8 cellular contexts compared by ENCODE assay signal in the genomic region with DNA sequence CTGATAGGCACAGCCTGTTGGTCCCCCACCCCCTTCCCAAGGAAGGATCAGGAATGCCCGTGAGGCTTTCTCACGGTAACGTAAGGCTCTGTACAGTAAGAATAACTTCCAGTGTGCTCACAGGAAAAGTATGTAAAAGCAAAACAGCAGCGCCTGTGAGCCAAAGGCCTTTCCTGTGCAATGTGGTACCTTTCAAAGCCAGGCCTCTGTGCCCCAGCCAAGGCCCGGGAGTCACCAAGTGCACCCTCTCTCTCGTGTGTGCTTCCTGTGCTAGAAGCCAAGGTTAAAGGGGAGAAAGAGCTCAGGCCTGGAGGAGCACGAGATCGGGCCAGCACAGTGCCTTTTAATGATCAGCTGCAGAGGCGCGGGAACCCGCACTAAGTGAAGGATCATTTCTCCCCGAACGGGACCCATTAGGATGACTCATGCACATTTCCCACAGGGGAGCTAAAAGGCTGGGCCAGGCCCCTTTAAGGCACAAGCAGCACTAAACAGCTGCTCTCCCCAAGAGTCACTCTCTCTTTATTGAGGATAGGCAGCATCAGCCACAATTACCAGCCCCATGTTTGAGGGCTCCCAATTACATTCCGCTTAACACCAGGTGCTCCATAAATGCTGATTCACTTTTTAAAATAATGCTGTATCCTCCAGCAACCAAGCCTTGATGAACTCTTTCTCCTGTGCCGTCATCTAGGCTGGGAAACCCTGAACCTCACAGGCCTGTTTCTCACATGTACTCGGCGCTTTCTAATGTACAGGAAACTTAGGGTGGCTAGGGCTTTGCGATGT. TPM values are rescaled to one million over a fixed set of nuclear protein-coding genes. Genes with fewer than 3 reads are reported as not detected.
DNase-seq lines count a peak whose midpoint lies in the region; ATAC-seq and TF ChIP-seq lines count a peak whose summit lies in the region.

No MANE protein-coding gene starts in this region.

- DNase-seq in Caki2 (ENCODE audit: low read depth) (peak; percentile 73), NB4 (ENCODE audit: low read depth) (peak; percentile 72), brain pericyte (ENCODE audit: low read depth, low spot score) (peak; percentile 76), lower lobe of right lung (no peak)
- no peak for DNase-seq in activated CD4-positive, alpha-beta T cell treated with anti-CD3 and anti-CD28 coated beads, Interleukin-2, amount 50 U/mL, for 4 hours
- no peak for DNase-seq in activated CD8-positive, alpha-beta memory T cell treated with anti-CD3 and anti-CD28 coated beads, Interleukin-2, amount 50 U/mL, for 4 hours

- H3K9me3 Mint-ChIP-seq in activated T-helper 17 cell treated with anti-CD3 and anti-CD28 coated beads, Interleukin-2, amount 50 U/mL, for 72 hours = no peaks in the 10 kb centered on the region

- peak; percentile 27 for ATAC-seq in lower lobe of right lung
- no peak for ATAC-seq in HG02973 (IDR thresholded peaks at IDR 0.05; ENCODE audit: unreplicated experiment)
- ATAC-seq in activated T-helper 17 cell treated with anti-CD3 and anti-CD28 coated beads, Interleukin-2, amount 50 U/mL, for 72 hours (replicated peaks) = no peak

- H3K27me3 ChIP-seq in lower lobe of right lung (ENCODE audit: low read depth) = no peaks in the 10 kb centered on the region

- peaks cover 68% of the 10 kb centered on the region for H3K4me1 ChIP-seq in lower lobe of right lung

- H3K27me3 Mint-ChIP-seq in activated T-helper 17 cell treated with anti-CD3 and anti-CD28 coated beads, Interleukin-2, amount 50 U/mL, for 72 hours = no peaks in the 10 kb centered on the region

- no peak overlapping the region for H3K27ac Mint-ChIP-seq in activated T-helper 17 cell treated with anti-CD3 and anti-CD28 coated beads, Interleukin-2, amount 50 U/mL, for 72 hours

- TF ChIP-seq CTCF in NB4 (IDR thresholded peaks at IDR 0.05; ENCODE audit: low read depth, low read length) (no peak), lower lobe of right lung (IDR thresholded peaks at IDR 0.05) (no peak)

- TF ChIP-seq POLR2A in NB4 (IDR thresholded peaks at IDR 0.05; ENCODE audit: extremely low read depth, insufficient read length) = no peak

- H3K4me3 Mint-ChIP-seq in activated T-helper 17 cell treated with anti-CD3 and anti-CD28 coated beads, Interleukin-2, amount 50 U/mL, for 72 hours = no peak overlapping the region

- no peaks in the 10 kb centered on the region for H3K36me3 Mint-ChIP-seq in activated T-helper 17 cell treated with anti-CD3 and anti-CD28 coated beads, Interleukin-2, amount 50 U/mL, for 72 hours (ENCODE audit: low read depth)

- no peaks in the 10 kb centered on the region for H3K9me3 ChIP-seq in lower lobe of right lung

- no peaks in the 10 kb centered on the region for H3K4me1 Mint-ChIP-seq in activated T-helper 17 cell treated with anti-CD3 and anti-CD28 coated beads, Interleukin-2, amount 50 U/mL, for 72 hours

- in situ Hi-C loops in Caki2 (cut with HindIII; ENCODE audit: low pct_unique_long_range_greater_than_20kb, low sequenced_read_pairs) = no loop called here

- peak overlapping the region; percentile 77 for H3K27ac ChIP-seq in lower lobe of right lung

- H3K4me3 ChIP-seq in NB4 (ENCODE audit: low read depth, low read length) (no peak overlapping the region), lower lobe of right lung (no peak overlapping the region)

- H3K36me3 ChIP-seq in lower lobe of right lung = no peaks in the 10 kb centered on the region

- intact Hi-C loops in lower lobe of right lung (cut with DNase I) = no loop called here

RNA-seq across cellular contexts. Expression of a gene that starts 42.8 kb away (rescaled TPM):
- total RNA-seq in Caki2 (2014; rRNA removed; shearing (Covaris generic); ENCODE audit: low replicate concordance) = 32.0 and 33.6 TPM in 2 replicates
- total RNA-seq in lower lobe of right lung = 25.3 TPM
- total RNA-seq in activated T-helper 17 cell treated with anti-CD3 and anti-CD28 coated beads, Interleukin-2, amount 50 U/mL, for 72 hours = 1 to 10 TPM in 1 of 2 donors, under 1 TPM in 1; 0.95 to 1.7 TPM

Comparison
In these comparisons a context has a peak if more than half of its experiments do, and no peak if none do; other contexts are left out.
1. DNase-seq: peak in Caki2 (single experiment), NB4 (single experiment) and brain pericyte (single experiment); none in lower lobe of right lung (single experiment), activated CD4-positive, alpha-beta T cell treated with anti-CD3 and anti-CD28 coated beads, Interleukin-2, amount 50 U/mL, for 4 hours (0 of 2) and activated CD8-positive, alpha-beta memory T cell treated with anti-CD3 and anti-CD28 coated beads, Interleukin-2, amount 50 U/mL, for 4 hours (single experiment).
2. ATAC-seq: peak in lower lobe of right lung (2 of 2); none in HG02973 (single experiment) and activated T-helper 17 cell treated with anti-CD3 and anti-CD28 coated beads, Interleukin-2, amount 50 U/mL, for 72 hours (single experiment).